Comparison of ENCODE assay signal across 20 cellular contexts in genomic region chr5:104265531-104266130, GRCh38.
DNase-seq lines count a peak whose midpoint lies in the region; ATAC-seq and TF ChIP-seq lines count a peak whose summit lies in the region.
"Had no signal": no experiment of that assay in that cellular context is flagged by ENCODE, and none has a peak within 500 bp of the region (broad histone marks: within the 10 kb centered on the region; RNA-seq: fewer than 3 reads in every experiment).

No MANE protein-coding gene starts in this region.

- H3K27me3 Mint-ChIP-seq in GM23338 (ENCODE audit: insufficient read depth, low read depth, poor library complexity) (no peaks in the 10 kb centered on the region), nephron (ENCODE audit: low read depth) (no peaks in the 10 kb centered on the region), glutamatergic neuron (ENCODE audit: unreplicated experiment) (no peaks in the 10 kb centered on the region), natural killer cell (ENCODE audit: low read depth in 2 of 2) (no peaks in the 10 kb centered on the region)
- H3K27me3 Mint-ChIP-seq: activated CD4-positive, alpha-beta memory T cell treated with anti-CD3 and anti-CD28 coated beads for 36 hours; activated naive CD8-positive, alpha-beta T cell; stimulated activated naive CD8-positive, alpha-beta T cell treated with anti-CD3 and anti-CD28 coated beads, Interleukin-15, amount 100 ng/mL, for 72 hours had no signal

- 71% methylated on average over 1 of the region's 1 CpG; no CpG with 5 or more reads in 1 of the 2 experiments for WGBS in ectodermal cell, 2 experiments

- H4K20me1 ChIP-seq in GM23338 (replicated peaks; ENCODE audit: insufficient read depth), result no peaks in the 10 kb centered on the region
- H4K20me1 ChIP-seq: BLaER1 treated with 17β-estradiol and CSF1 and Interleukin-3, amounts not matched to agents 10 nM and 100 nM had no signal

- ATAC-seq in GM23338 (peak; percentile 65), GM18867 (IDR thresholded peaks at IDR 0.05; ENCODE audit: unreplicated experiment) (no peak), natural killer cell (no peak)
- ATAC-seq: K562; mucosa of descending colon; stimulated activated naive CD8-positive, alpha-beta T cell treated with anti-CD3 and anti-CD28 coated beads, Interleukin-15, amount 100 ng/mL, for 72 hours had no signal

- no peaks in the 10 kb centered on the region for H3K9me3 Mint-ChIP-seq in GM23338
- H3K9me3 Mint-ChIP-seq in nephron, result peaks cover 2% of the 10 kb centered on the region
- peaks cover 2% of the 10 kb centered on the region for H3K9me3 Mint-ChIP-seq in glutamatergic neuron (ENCODE audit: unreplicated experiment)
- peaks cover 12 to 19% of the 10 kb centered on the region in 2 donors for H3K9me3 Mint-ChIP-seq in natural killer cell
- H3K9me3 Mint-ChIP-seq: neural crest cell had no signal

- peaks cover 9% of the 10 kb centered on the region for H3K4me1 Mint-ChIP-seq in GM23338
- peaks cover 20% of the 10 kb centered on the region for H3K4me1 Mint-ChIP-seq in nephron
- peaks cover 26% of the 10 kb centered on the region for H3K4me1 Mint-ChIP-seq in glutamatergic neuron (ENCODE audit: low read depth, unreplicated experiment)
- no peaks in the 10 kb centered on the region for H3K4me1 Mint-ChIP-seq in natural killer cell
- H3K4me1 Mint-ChIP-seq: stimulated activated naive CD8-positive, alpha-beta T cell treated with anti-CD3 and anti-CD28 coated beads, Interleukin-15, amount 100 ng/mL, for 72 hours had no signal

- H3K27ac ChIP-seq in GM23338 (ENCODE audit: low read depth) (no peak overlapping the region), ectodermal cell (ENCODE audit: insufficient read depth, low read depth, low read length, poor library complexity, severe bottlenecking) (peak overlapping the region; percentile 60)
- H3K27ac ChIP-seq: BLaER1 treated with 17β-estradiol and CSF1 and Interleukin-3, amounts not matched to agents 10 nM and 100 nM; tibial artery had no signal

- no peaks in the 10 kb centered on the region for H3K79me2 ChIP-seq in GM23338 (replicated peaks; ENCODE audit: insufficient read depth)

- intact Hi-C loops in natural killer cell (cut with micrococcal nuclease), result no loop called here

- TF ChIP-seq CTCF in GM23338 (conservative IDR thresholded peaks at IDR 0.05; ENCODE audit: low read depth in 2 of 2) (no peak), nephron (IDR thresholded peaks at IDR 0.05; ENCODE audit: unreplicated experiment in 3 of 3) (no peak), glutamatergic neuron (IDR thresholded peaks at IDR 0.05; ENCODE audit: partially characterized antibody, unreplicated experiment) (no peak), natural killer cell (IDR thresholded peaks at IDR 0.05) (no peak)

- no peaks in the 10 kb centered on the region for H3K9me2 ChIP-seq in GM23338 (ENCODE audit: insufficient read depth)

- H3K27ac Mint-ChIP-seq in GM23338 (no peak overlapping the region), nephron (peak overlapping the region in 2 of 3 experiments; percentile 49 to 51), glutamatergic neuron (ENCODE audit: unreplicated experiment) (no peak overlapping the region), natural killer cell (no peak overlapping the region)
- H3K27ac Mint-ChIP-seq: activated CD4-positive, alpha-beta memory T cell treated with anti-CD3 and anti-CD28 coated beads for 36 hours; activated naive CD8-positive, alpha-beta T cell; stimulated activated naive CD8-positive, alpha-beta T cell treated with anti-CD3 and anti-CD28 coated beads, Interleukin-15, amount 100 ng/mL, for 72 hours had no signal

- H3K36me3 Mint-ChIP-seq in GM23338 (ENCODE audit: low read depth), result no peaks in the 10 kb centered on the region
- no peaks in the 10 kb centered on the region for H3K36me3 Mint-ChIP-seq in nephron (ENCODE audit: low read depth)
- no peaks in the 10 kb centered on the region for H3K36me3 Mint-ChIP-seq in glutamatergic neuron (ENCODE audit: unreplicated experiment)
- no peaks in the 10 kb centered on the region for H3K36me3 Mint-ChIP-seq in natural killer cell
- H3K36me3 Mint-ChIP-seq: activated CD4-positive, alpha-beta memory T cell treated with anti-CD3 and anti-CD28 coated beads for 36 hours; activated naive CD8-positive, alpha-beta T cell had no signal

- no peaks in the 10 kb centered on the region for H3F3A ChIP-seq in GM23338 (replicated peaks; ENCODE audit: low read depth)

- H3K4me3 Mint-ChIP-seq in GM23338, result no peak overlapping the region
- no peak overlapping the region for H3K4me3 Mint-ChIP-seq in nephron
- no peak overlapping the region for H3K4me3 Mint-ChIP-seq in glutamatergic neuron (ENCODE audit: unreplicated experiment)
- H3K4me3 Mint-ChIP-seq in natural killer cell, result no peak overlapping the region
- H3K4me3 Mint-ChIP-seq: activated CD4-positive, alpha-beta memory T cell treated with anti-CD3 and anti-CD28 coated beads for 36 hours; activated naive CD8-positive, alpha-beta T cell; neural crest cell; stimulated activated naive CD8-positive, alpha-beta T cell treated with anti-CD3 and anti-CD28 coated beads, Interleukin-15, amount 100 ng/mL, for 72 hours had no signal

- no peak overlapping the region for H2AFZ ChIP-seq in GM23338

- no peaks in the 10 kb centered on the region for H3K27me3 ChIP-seq in GM23338 (ENCODE audit: insufficient read depth)
- no peaks in the 10 kb centered on the region for H3K27me3 ChIP-seq in ectodermal cell (ENCODE audit: control insufficient read depth, insufficient read depth, low read length, poor library complexity, severe bottlenecking)
- H3K27me3 ChIP-seq: BLaER1 treated with 17β-estradiol and CSF1 and Interleukin-3, amounts not matched to agents 10 nM and 100 nM; tibial artery had no signal

- H3K9me3 ChIP-seq in ectodermal cell (ENCODE audit: control insufficient read depth, low read length), result no peaks in the 10 kb centered on the region
- H3K9me3 ChIP-seq: BLaER1 treated with 17β-estradiol and CSF1 and Interleukin-3, amounts not matched to agents 10 nM and 100 nM; mucosa of descending colon; tibial artery had no signal

- peak; percentile 25 for DNase-seq in GM23338 (ENCODE audit: low spot score)
- peak; percentile 96 for DNase-seq in NCI-H69 (lab: John Stamatoyannopoulos, UW)
- DNase-seq in glutamatergic neuron, result no peak
- DNase-seq in SW480 (ENCODE audit: low spot score), result no peak
- no peak for DNase-seq in natural killer cell
- DNase-seq: activated CD4-positive, alpha-beta memory T cell treated with anti-CD3 and anti-CD28 coated beads for 36 hours; effector CD8-positive, alpha-beta T cell; hippocampal formation; mucosa of descending colon; NCI-H1694; posterior cingulate gyrus; stimulated activated naive CD8-positive, alpha-beta T cell treated with anti-CD3 and anti-CD28 coated beads, Interleukin-15, amount 100 ng/mL, for 72 hours; tibial artery had no signal

- H3K36me3 ChIP-seq in GM23338 (ENCODE audit: insufficient read depth), result no peaks in the 10 kb centered on the region
- no peaks in the 10 kb centered on the region for H3K36me3 ChIP-seq in ectodermal cell (ENCODE audit: control insufficient read depth, insufficient read depth, low read length)
- H3K36me3 ChIP-seq: BLaER1 treated with 17β-estradiol and CSF1 and Interleukin-3, amounts not matched to agents 10 nM and 100 nM; tibial artery had no signal

- H3K4me3 ChIP-seq in GM23338, result no peak overlapping the region
- no peak overlapping the region for H3K4me3 ChIP-seq in ectodermal cell (ENCODE audit: insufficient read depth, low read depth, low read length)
- H3K4me3 ChIP-seq: BLaER1 treated with 17β-estradiol and CSF1 and Interleukin-3, amounts not matched to agents 10 nM and 100 nM; K562; mucosa of descending colon; tibial artery had no signal

- 0 out of 2 replicates have a peak overlapping the region, but pooled peaks have one; percentile 36 for H3K4me2 ChIP-seq in GM23338
- H3K4me2 ChIP-seq: BLaER1 treated with 17β-estradiol and CSF1 and Interleukin-3, amounts not matched to agents 10 nM and 100 nM had no signal

- H3K4me1 ChIP-seq in GM23338 (ENCODE audit: insufficient read depth) (peaks cover 7% of the 10 kb centered on the region; the same call in 1 of the 2 replicates), ectodermal cell (ENCODE audit: control insufficient read depth, insufficient read depth, low read length) (peaks cover 15% of the 10 kb centered on the region)
- H3K4me1 ChIP-seq: tibial artery had no signal

TF ChIP-seq in GM23338, 12 proteins besides CTCF, POLR2A, EP300 and RAD21:
- TF ChIP-seq POLR2AphosphoS5 (IDR thresholded peaks at IDR 0.05; ENCODE audit: low read depth) (no peak), ZNF331 (CRISPR knock-in tag; IDR thresholded peaks at IDR 0.05; ENCODE audit: low read depth) (no peak)

Comparison
In these comparisons a context has a peak if more than half of its experiments do, and no peak if none do; other contexts are left out.
1. DNase-seq: peak in GM23338 (single experiment) and NCI-H69 (single experiment); none in glutamatergic neuron (single experiment), SW480 (single experiment) and natural killer cell (single experiment).
2. H3K27ac Mint-ChIP-seq: peak in nephron (2 of 3); none in GM23338 (single experiment), glutamatergic neuron (single experiment) and natural killer cell (0 of 2).